9 cellular contexts compared by ENCODE assay signal in genomic region chr13:97116754-97117153, GRCh38.
DNase-seq lines count a peak whose midpoint lies in the region; ATAC-seq and TF ChIP-seq lines count a peak whose summit lies in the region.
"Had no signal": no experiment of that assay in that cellular context is flagged by ENCODE, and none has a peak within 500 bp of the region (broad histone marks: within the 10 kb centered on the region; RNA-seq: fewer than 3 reads in every experiment).

No MANE protein-coding gene starts in this region.

- TF ChIP-seq CTCF in dorsolateral prefrontal cortex (IDR thresholded peaks at IDR 0.05 in 54 of 56, conservative IDR thresholded peaks at IDR 0.05 in 2 of 56; ENCODE audit: low read depth in 1 of 56, partially characterized antibody in 56 of 56) (no peak), gastrocnemius medialis (IDR thresholded peaks at IDR 0.05 in 4 of 5, conservative IDR thresholded peaks at IDR 0.05 in 1 of 5) (no peak)

- H3K27ac ChIP-seq in dorsolateral prefrontal cortex: peak overlapping the region in 32 of 59 donors; percentile 2 to 86 (median 60)
- peak overlapping the region; percentile 61 to 72 (median 72) for H3K27ac ChIP-seq in gastrocnemius medialis
- no peak overlapping the region for H3K27ac ChIP-seq in substantia nigra (ENCODE audit: low read depth, low read length, poor library complexity, severe bottlenecking)

- H3K36me3 ChIP-seq in gastrocnemius medialis: no peaks in the 10 kb centered on the region

- ATAC-seq in GM19351 (IDR thresholded peaks at IDR 0.05; ENCODE audit: unreplicated experiment) (peak; percentile 99), HG03432 (IDR thresholded peaks at IDR 0.05; ENCODE audit: unreplicated experiment) (peak; percentile 91), gastrocnemius medialis (peak; percentile 94 to 97), left colon (no peak)

- H3K4me3 ChIP-seq in dorsolateral prefrontal cortex (no peak overlapping the region), gastrocnemius medialis (no peak overlapping the region)

- in situ Hi-C loops in gastrocnemius medialis (cut with MboI; ENCODE audit: low sequenced_read_pairs in 4 of 4): loop anchor here in 2 of 4 donors (10.0 kb wide), 2 partner anchors 98 to 238 kb away; no protein-coding TSS in a partner anchor

- intact Hi-C loops in dorsolateral prefrontal cortex (cut with DNase I): no loop called here
- intact Hi-C loops in gastrocnemius medialis (cut with DNase I; ENCODE audit: low total_unique reads): no loop called here
- intact Hi-C loops in left colon (cut with DNase I, micrococcal nuclease): loop anchor here in 1 of 2 donors (5.0 kb wide), 1 partner anchor 226 kb away; no protein-coding TSS in a partner anchor

- H3K36me3 Mint-ChIP-seq in activated CD4-positive, alpha-beta T cell treated with anti-CD3 and anti-CD28 coated beads, Interleukin-2, amount 10 ng/mL, durations not matched to agents 7 days and 5 days (ENCODE audit: low read depth): no peaks in the 10 kb centered on the region
- H3K36me3 Mint-ChIP-seq: brain had no signal

- no peaks in the 10 kb centered on the region for H3K4me1 Mint-ChIP-seq in activated CD4-positive, alpha-beta T cell treated with anti-CD3 and anti-CD28 coated beads, Interleukin-2, amount 10 ng/mL, durations not matched to agents 7 days and 5 days

- H3K4me1 ChIP-seq in gastrocnemius medialis: peaks cover 22 to 34% of the 10 kb centered on the region in 2 donors

- H3K4me3 Mint-ChIP-seq in activated CD4-positive, alpha-beta T cell treated with anti-CD3 and anti-CD28 coated beads, Interleukin-2, amount 10 ng/mL, durations not matched to agents 7 days and 5 days: no peak overlapping the region
- H3K4me3 Mint-ChIP-seq: brain had no signal

- peaks cover 30% of the 10 kb centered on the region for H3K27me3 Mint-ChIP-seq in activated CD4-positive, alpha-beta T cell treated with anti-CD3 and anti-CD28 coated beads, Interleukin-2, amount 10 ng/mL, durations not matched to agents 7 days and 5 days
- H3K27me3 Mint-ChIP-seq: brain had no signal

- no peaks in the 10 kb centered on the region for H3K9me3 ChIP-seq in gastrocnemius medialis

- DNase-seq in dorsolateral prefrontal cortex (no peak), gastrocnemius medialis (peak; percentile 40 to 45), T-helper 9 cell (no peak), left colon (no peak), substantia nigra (lab: John Stamatoyannopoulos, UW) (no peak)
- no peak for DNase-seq in activated CD4-positive, alpha-beta T cell treated with anti-CD3 and anti-CD28 coated beads, Interleukin-2, amount 10 ng/mL, durations not matched to agents 7 days and 5 days

- no peak overlapping the region for H3K27ac Mint-ChIP-seq in activated CD4-positive, alpha-beta T cell treated with anti-CD3 and anti-CD28 coated beads, Interleukin-2, amount 10 ng/mL, durations not matched to agents 7 days and 5 days

- no peak for TF ChIP-seq POLR2A in gastrocnemius medialis (IDR thresholded peaks at IDR 0.05)

- no peaks in the 10 kb centered on the region for H3K9me3 Mint-ChIP-seq in activated CD4-positive, alpha-beta T cell treated with anti-CD3 and anti-CD28 coated beads, Interleukin-2, amount 10 ng/mL, durations not matched to agents 7 days and 5 days

- CTCF ChIA-PET in activated CD4-positive, alpha-beta T cell treated with anti-CD3 and anti-CD28 coated beads, Interleukin-2, amount 10 ng/mL, durations not matched to agents 7 days and 5 days (lab: Charles Lee): interaction anchor here (0.6 kb wide), 1 partner anchor 194 kb away, joined by 3 read pairs; no protein-coding TSS in a partner anchor

- POLR2A ChIA-PET in activated CD4-positive, alpha-beta T cell treated with anti-CD3 and anti-CD28 coated beads, Interleukin-2, amount 10 ng/mL, durations not matched to agents 7 days and 5 days (lab: Charles Lee): no interaction called here

- H3K27me3 ChIP-seq in dorsolateral prefrontal cortex: no peaks in the 10 kb centered on the region
- H3K27me3 ChIP-seq in gastrocnemius medialis: no peaks in the 10 kb centered on the region

Comparison
In these comparisons a context has a peak if more than half of its experiments do, and no peak if none do; other contexts are left out.
1. DNase-seq: peak in gastrocnemius medialis (2 of 2); none in dorsolateral prefrontal cortex (0 of 10), T-helper 9 cell (single experiment), left colon (0 of 2), substantia nigra (0 of 49) and activated CD4-positive, alpha-beta T cell treated with anti-CD3 and anti-CD28 coated beads, Interleukin-2, amount 10 ng/mL, durations not matched to agents 7 days and 5 days (single experiment).